In genomic region chr1:86339906-86340305, GRCh38 we compare ENCODE assay signal across 16 cellular contexts. TPM values are rescaled to one million over a fixed set of nuclear protein-coding genes. Genes with fewer than 3 reads are reported as not detected.
A peak's percentile ranks its signal among the peaks of the same experiment; 100 is the strongest.
DNase-seq lines count a peak whose midpoint lies in the region; ATAC-seq and TF ChIP-seq lines count a peak whose summit lies in the region.
"Had no signal": no experiment of that assay in that cellular context is flagged by ENCODE, and none has a peak within 500 bp of the region (broad histone marks: within the 10 kb centered on the region; RNA-seq: fewer than 3 reads in every experiment).

No MANE protein-coding gene starts in this region.

- no peaks in the 10 kb centered on the region for H3F3A ChIP-seq in GM23338 (replicated peaks; ENCODE audit: low read depth)

- H3K27ac Mint-ChIP-seq in GM23338 = no peak overlapping the region
- H3K27ac Mint-ChIP-seq: CD4-positive, alpha-beta T cell; HFFc6 had no signal

- DNase-seq in GM23338 (ENCODE audit: low spot score) (no peak), SK-MEL-5 (ENCODE audit: low read depth, low spot score) (peak; percentile 74), foreskin melanocyte (peak; percentile 80), upper lobe of left lung (no peak), NCI-H446 treated with DMSO at 0.1 percent for 48 hours (lab: John Stamatoyannopoulos, UW) (no peak)
- no peak for DNase-seq in activated naive CD4-positive, alpha-beta T cell treated with anti-CD3 and anti-CD28 coated beads, Interleukin-2, amount 50 U/mL, for 16 hours
- DNase-seq: ACHN; Calu3; CD4-positive, alpha-beta T cell; DMS 273 treated with DMSO at 0.1 percent for 48 hours; HCEC 1CT; HFFc6 had no signal

- no peaks in the 10 kb centered on the region for H3K79me2 ChIP-seq in GM23338 (replicated peaks; ENCODE audit: insufficient read depth)

- H3K27me3 ChIP-seq in GM23338 (ENCODE audit: insufficient read depth) (no peaks in the 10 kb centered on the region), upper lobe of left lung (no peaks in the 10 kb centered on the region)
- H3K27me3 ChIP-seq: BLaER1 treated with 17β-estradiol and CSF1 and Interleukin-3, amounts not matched to agents 10 nM and 100 nM had no signal

- in situ Hi-C loops in SK-MEL-5 (cut with HindIII; ENCODE audit: low pct_unique_long_range_greater_than_20kb, low sequenced_read_pairs) = no loop called here

- no peaks in the 10 kb centered on the region for H3K4me1 ChIP-seq in GM23338 (ENCODE audit: insufficient read depth)
- H3K4me1 ChIP-seq in upper lobe of left lung = peaks cover 0 to 3% (median 0%) of the 10 kb centered on the region in 4 donors

- WGBS in upper lobe of left lung, 2 donors = 96% methylated on average over 7 of the region's 7 CpGs

- no peaks in the 10 kb centered on the region for H3K4me1 Mint-ChIP-seq in GM23338

- H3K4me3 ChIP-seq in GM23338 (no peak overlapping the region), upper lobe of left lung (no peak overlapping the region)
- H3K4me3 ChIP-seq: BLaER1 treated with 17β-estradiol and CSF1 and Interleukin-3, amounts not matched to agents 10 nM and 100 nM; GM12878 had no signal

- no peak overlapping the region for H3K4me3 Mint-ChIP-seq in GM23338
- H3K4me3 Mint-ChIP-seq: CD4-positive, alpha-beta T cell; HFFc6 had no signal

- no peaks in the 10 kb centered on the region for H3K9me2 ChIP-seq in GM23338 (ENCODE audit: insufficient read depth)

- TF ChIP-seq EP300 in upper lobe of left lung (IDR thresholded peaks at IDR 0.05) = no peak

- H4K20me1 ChIP-seq in GM23338 (replicated peaks; ENCODE audit: insufficient read depth) = no peaks in the 10 kb centered on the region
- H4K20me1 ChIP-seq: BLaER1 treated with 17β-estradiol and CSF1 and Interleukin-3, amounts not matched to agents 10 nM and 100 nM had no signal

- ATAC-seq in GM23338 = no peak
- ATAC-seq in upper lobe of left lung (ENCODE audit: low FRiP score in 2 of 2) = peak in 1 of 2 donors; percentile 26
- no peak for ATAC-seq in GM18505 (IDR thresholded peaks at IDR 0.05; ENCODE audit: unreplicated experiment)
- ATAC-seq: GM12878, HepG2 had no signal

- H3K27me3 Mint-ChIP-seq in GM23338 (ENCODE audit: insufficient read depth, low read depth, poor library complexity) = no peaks in the 10 kb centered on the region
- H3K27me3 Mint-ChIP-seq: CD4-positive, alpha-beta T cell had no signal

- H3K36me3 Mint-ChIP-seq in GM23338 (ENCODE audit: low read depth) = peaks cover 5% of the 10 kb centered on the region; the same call in 2 of the 3 replicates

- H3K9me3 Mint-ChIP-seq in GM23338 = peaks cover 6% of the 10 kb centered on the region; the same call in 2 of the 3 replicates

- no peak overlapping the region for H3K4me2 ChIP-seq in GM23338

- H3K27ac ChIP-seq in GM23338 (ENCODE audit: low read depth) (no peak overlapping the region), upper lobe of left lung (peak overlapping the region; percentile 10 to 40 (median 14))

- H3K9me3 ChIP-seq in upper lobe of left lung = no peaks in the 10 kb centered on the region

- no peaks in the 10 kb centered on the region for H3K36me3 ChIP-seq in GM23338 (ENCODE audit: insufficient read depth)
- H3K36me3 ChIP-seq in upper lobe of left lung = no peaks in the 10 kb centered on the region
- H3K36me3 ChIP-seq: BLaER1 treated with 17β-estradiol and CSF1 and Interleukin-3, amounts not matched to agents 10 nM and 100 nM had no signal

- TF ChIP-seq POLR2A in upper lobe of left lung (IDR thresholded peaks at IDR 0.05) (no peak), GM18505 (IDR thresholded peaks at IDR 0.05; ENCODE audit: borderline replicate concordance, extremely low read depth, insufficient read depth, insufficient read length) (no peak)

- peak overlapping the region; percentile 24; the same call in 1 of the 2 replicates for H2AFZ ChIP-seq in GM23338

- TF ChIP-seq CTCF in GM23338 (conservative IDR thresholded peaks at IDR 0.05; ENCODE audit: low read depth in 2 of 2) (no peak), upper lobe of left lung (IDR thresholded peaks at IDR 0.05) (no peak)

TF ChIP-seq in GM23338, 12 proteins besides CTCF, POLR2A, EP300 and RAD21:
- TF ChIP-seq NANOG (IDR thresholded peaks at IDR 0.05; ENCODE audit: borderline replicate concordance) (no peak), ETS1 (IDR thresholded peaks at IDR 0.05) (no peak), ZNF331 (CRISPR knock-in tag; IDR thresholded peaks at IDR 0.05; ENCODE audit: low read depth) (no peak), JUNB (IDR thresholded peaks at IDR 0.05; ENCODE audit: unreplicated experiment) (no peak)

RNA-seq across cellular contexts. Expression of gene ODF2L, which starts 56.2 kb away (rescaled TPM):
- 29.8 and 46.0 TPM in 2 replicates for total RNA-seq in GM23338 (2014; rRNA removed; shearing (Covaris generic))
- 48.1 and 51.5 TPM in 2 replicates for polyA plus RNA-seq in GM23338 (2016; fragmentation: Nextera tagmentation; extraction: Ambion mirVana)
- total RNA-seq in SK-MEL-5 (2014; rRNA removed; shearing (Covaris generic)) = 27.2 and 27.3 TPM in 2 replicates
- polyA plus RNA-seq in SK-MEL-5 (2015; cell fraction: cytosol; rRNA removed) = 11.7 and 23.1 TPM in 2 replicates
- polyA plus RNA-seq in SK-MEL-5 (2015; cell fraction: nucleus; rRNA removed) = 143 and 188 TPM in 2 replicates
- total RNA-seq in upper lobe of left lung = 100 to 1,000 TPM in 2 of 6 donors, 10 to 100 TPM in 4; 22.2 to 179 (median 34.0) TPM
- polyA plus RNA-seq: HepG2 had no signal

Comparison
In these comparisons a context has a peak if more than half of its experiments do, and no peak if none do; other contexts are left out.
1. DNase-seq: peak in SK-MEL-5 (single experiment) and foreskin melanocyte (single experiment); none in GM23338 (single experiment), upper lobe of left lung (0 of 2), activated naive CD4-positive, alpha-beta T cell treated with anti-CD3 and anti-CD28 coated beads, Interleukin-2, amount 50 U/mL, for 16 hours (single experiment) and NCI-H446 treated with DMSO at 0.1 percent for 48 hours (single experiment).